ENCODE assay signal across 18 cellular contexts in the genomic region with DNA sequence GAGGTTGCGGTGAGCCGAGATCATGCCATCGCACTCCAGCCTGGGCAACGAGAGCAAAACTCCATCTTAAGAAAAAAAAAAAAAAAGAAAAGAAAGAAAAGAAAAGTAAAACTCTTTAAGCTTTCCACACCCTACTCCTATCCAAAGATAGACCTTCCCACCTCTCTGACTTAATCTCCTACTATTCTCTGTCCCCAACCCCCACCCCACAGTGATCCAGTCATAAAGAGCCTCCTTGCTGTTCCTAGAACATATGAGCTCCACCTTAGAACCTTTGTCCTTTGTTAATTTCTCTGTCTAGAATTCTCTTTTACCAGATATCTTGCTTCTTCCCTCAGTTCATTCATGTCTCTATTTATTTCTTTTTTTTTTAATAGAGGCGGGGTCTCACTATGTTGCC. TPM values are rescaled to one million over a fixed set of nuclear protein-coding genes. Genes with fewer than 3 reads are reported as not detected.
DNase-seq lines count a peak whose midpoint lies in the region; ATAC-seq and TF ChIP-seq lines count a peak whose summit lies in the region.
"Had no signal": no experiment of that assay in that cellular context is flagged by ENCODE, and none has a peak within 500 bp of the region (broad histone marks: within the 10 kb centered on the region; RNA-seq: fewer than 3 reads in every experiment).

No MANE protein-coding gene starts in this region.

- H3K27ac Mint-ChIP-seq in T-helper 17 cell (peak overlapping the region; percentile 27), progenitor cell of endocrine pancreas (no peak overlapping the region)
- H3K27ac Mint-ChIP-seq: CD14-positive monocyte had no signal

- intact Hi-C loops in left colon (cut with DNase I, micrococcal nuclease) (no loop called here), transverse colon (cut with DNase I; ENCODE audit: low total_unique reads) (no loop called here)

- H3K4me1 ChIP-seq in transverse colon = peaks cover 0 to 7% (median 0%) of the 10 kb centered on the region in 4 donors
- H3K4me1 ChIP-seq: BE2C, BLaER1, Caco-2 had no signal

- no peak overlapping the region for H3K4me3 Mint-ChIP-seq in T-helper 17 cell
- no peak overlapping the region for H3K4me3 Mint-ChIP-seq in progenitor cell of endocrine pancreas (ENCODE audit: low read depth)
- H3K4me3 Mint-ChIP-seq: CD14-positive monocyte; CD4-positive, alpha-beta memory T cell; CD4-positive, CD25-positive, alpha-beta regulatory T cell; CD8-positive, alpha-beta memory T cell had no signal

- DNase-seq in T-helper 17 cell (no peak), left colon (no peak), transverse colon (peak; percentile 14), NCI-H82 (lab: John Stamatoyannopoulos, UW) (no peak), progenitor cell of endocrine pancreas (ENCODE audit: low spot score, unreplicated experiment) (no peak)
- DNase-seq: 8988T; ACHN; BE2C; C1 segment of cervical spinal cord; Caco-2; Calu3; CD4-positive, alpha-beta memory T cell; CD4-positive, CD25-positive, alpha-beta regulatory T cell; CD8-positive, alpha-beta memory T cell; DMS79 treated with DMSO at 0.1 percent for 48 hours; GF-D8 had no signal

- H3K27me3 ChIP-seq in transverse colon = no peaks in the 10 kb centered on the region
- H3K27me3 ChIP-seq: BE2C had no signal

- no peak for TF ChIP-seq EP300 in transverse colon (IDR thresholded peaks at IDR 0.05; ENCODE audit: low read depth)

- ATAC-seq in T-helper 17 cell (no peak), left colon (peak; percentile 80)

- no peak overlapping the region for H3K27ac ChIP-seq in transverse colon
- H3K27ac ChIP-seq: BLaER1 had no signal

- H3K9me3 Mint-ChIP-seq in progenitor cell of endocrine pancreas (ENCODE audit: low read depth) = peaks cover 9% of the 10 kb centered on the region
- H3K9me3 Mint-ChIP-seq: CD4-positive, alpha-beta memory T cell; CD8-positive, alpha-beta memory T cell had no signal

- TF ChIP-seq CTCF in transverse colon (IDR thresholded peaks at IDR 0.05) = no peak
- no peak for TF ChIP-seq CTCF in progenitor cell of endocrine pancreas (IDR thresholded peaks at IDR 0.05; ENCODE audit: unreplicated experiment)

- in situ Hi-C loops in transverse colon (cut with MboI; ENCODE audit: low pct_ligation_motif_present in 1 of 4, low pct_unique_long_range_greater_than_20kb in 1 of 4, low sequenced_read_pairs in 3 of 4) = no loop called here

- no peaks in the 10 kb centered on the region for H3K9me3 ChIP-seq in T-helper 17 cell (ENCODE audit: control insufficient read depth, low read length, poor library complexity, severe bottlenecking)
- no peaks in the 10 kb centered on the region for H3K9me3 ChIP-seq in transverse colon
- H3K9me3 ChIP-seq: BE2C, BLaER1, Caco-2 had no signal

- H3K36me3 Mint-ChIP-seq in T-helper 17 cell (ENCODE audit: low read depth) (peaks cover 2% of the 10 kb centered on the region), progenitor cell of endocrine pancreas (ENCODE audit: insufficient read depth) (no peaks in the 10 kb centered on the region)
- H3K36me3 Mint-ChIP-seq: CD14-positive monocyte; CD4-positive, alpha-beta memory T cell; CD4-positive, CD25-positive, alpha-beta regulatory T cell; CD8-positive, alpha-beta memory T cell had no signal

- no peak for TF ChIP-seq POLR2A in transverse colon (IDR thresholded peaks at IDR 0.05)

- no peak overlapping the region for H3K4me3 ChIP-seq in transverse colon
- H3K4me3 ChIP-seq: BLaER1 had no signal

- H3K27me3 Mint-ChIP-seq in T-helper 17 cell (no peaks in the 10 kb centered on the region), progenitor cell of endocrine pancreas (no peaks in the 10 kb centered on the region)
- H3K27me3 Mint-ChIP-seq: CD4-positive, alpha-beta memory T cell; CD4-positive, CD25-positive, alpha-beta regulatory T cell had no signal

- H3K36me3 ChIP-seq in transverse colon = no peaks in the 10 kb centered on the region
- H3K36me3 ChIP-seq: BE2C, BLaER1 had no signal

- 95% methylated on average over 5 of the region's 5 CpGs; no CpG with 5 or more reads in 1 of the 2 donors for WGBS in transverse colon (ENCODE audit: low coverage in 1 of 2), 2 donors

- H3K4me1 Mint-ChIP-seq in T-helper 17 cell = peaks cover 3% of the 10 kb centered on the region
- no peaks in the 10 kb centered on the region for H3K4me1 Mint-ChIP-seq in progenitor cell of endocrine pancreas (ENCODE audit: low read depth)

RNA-seq across cellular contexts. Expression of gene MSN, which starts 30.1 kb away (rescaled TPM):
- total RNA-seq in T-helper 17 cell (100 to 1,000 TPM; 344 to 390 TPM), left colon (10 to 100 TPM; 24.8 to 52.8 TPM), transverse colon (10 to 100 TPM; 40.0 to 73.8 (median 60.4) TPM), progenitor cell of endocrine pancreas (28.8 and 34.0 TPM in 2 replicates)
